Comparison of ENCODE assay signal across 2 cellular contexts in genomic region chr2:207167129-207167923, GRCh38.
A peak's percentile ranks its signal among the peaks of the same experiment; 100 is the strongest.
TF ChIP-seq lines count a peak whose summit lies in the region.

No MANE protein-coding gene starts in this region.

TF ChIP-seq in K562, 482 proteins besides CTCF, POLR2A, EP300 and RAD21:
- TF ChIP-seq RNF2 (IDR thresholded peaks at IDR 0.05) (0 out of 2 replicates have a peak, but pooled peaks have one; percentile 32), SMAD3 (CRISPR knock-in tag; conservative IDR thresholded peaks at IDR 0.05) (no peak)

TF ChIP-seq in HepG2, 621 proteins besides CTCF, POLR2A, EP300 and RAD21:
- no peak for TF ChIP-seq RBAK (CRISPR knock-in tag; IDR thresholded peaks at IDR 0.05)
- no peak for TF ChIP-seq HMG20A (CRISPR knock-in tag; IDR thresholded peaks at IDR 0.05; ENCODE audit: borderline replicate concordance)
- TF ChIP-seq ETV6 (CRISPR knock-in tag; conservative IDR thresholded peaks at IDR 0.05): no peak
- TF ChIP-seq ZBTB39 (CRISPR knock-in tag; IDR thresholded peaks at IDR 0.05): no peak
- TF ChIP-seq PREB (CRISPR knock-in tag; IDR thresholded peaks at IDR 0.05): no peak
- 0 out of 2 replicates have a peak, but pooled peaks have one; percentile 4 for TF ChIP-seq KMT2A (CRISPR knock-in tag; IDR thresholded peaks at IDR 0.05)
- no peak for TF ChIP-seq HOXA7 (CRISPR knock-in tag; IDR thresholded peaks at IDR 0.05)
- TF ChIP-seq EHMT2 (IDR thresholded peaks at IDR 0.05; ENCODE audit: borderline replicate concordance, low read depth, low read length): peak; percentile 52; the same call in 1 of the 2 replicates
- TF ChIP-seq NR2F1 (CRISPR knock-in tag; IDR thresholded peaks at IDR 0.05): peak in 1 of 2 experiments; percentile 29; a peak in 1 of 4 replicates
